2 cellular contexts compared by ENCODE assay signal in genomic region chr4:169282429-169283113, GRCh38.
A peak's percentile ranks its signal among the peaks of the same experiment; 100 is the strongest.
TF ChIP-seq lines count a peak whose summit lies in the region.

No MANE protein-coding gene starts in this region.

TF ChIP-seq in IMR-90, 13 proteins besides CTCF, POLR2A, EP300 and RAD21:
- 0 out of 2 replicates have a peak, but pooled peaks have one; percentile 4 for TF ChIP-seq CEBPB (IDR thresholded peaks at IDR 0.05; ENCODE audit: low read depth, low read length)
- TF ChIP-seq MAZ (IDR thresholded peaks at IDR 0.05; ENCODE audit: borderline replicate concordance, low read depth, low read length) = no peak
TF ChIP-seq in IMR-90: peak in this region for 1.

TF ChIP-seq in GM12878, 131 proteins besides CTCF, POLR2A, EP300 and RAD21:
- no peak for TF ChIP-seq CEBPB (IDR thresholded peaks at IDR 0.05; ENCODE audit: borderline replicate concordance in 1 of 2, low read depth in 2 of 2, low read length in 2 of 2)
- no peak for TF ChIP-seq ZNF24 (IDR thresholded peaks at IDR 0.05)
- TF ChIP-seq SMAD1 (IDR thresholded peaks at IDR 0.05; ENCODE audit: low read depth, partially characterized antibody) = no peak
